In the genomic region with DNA sequence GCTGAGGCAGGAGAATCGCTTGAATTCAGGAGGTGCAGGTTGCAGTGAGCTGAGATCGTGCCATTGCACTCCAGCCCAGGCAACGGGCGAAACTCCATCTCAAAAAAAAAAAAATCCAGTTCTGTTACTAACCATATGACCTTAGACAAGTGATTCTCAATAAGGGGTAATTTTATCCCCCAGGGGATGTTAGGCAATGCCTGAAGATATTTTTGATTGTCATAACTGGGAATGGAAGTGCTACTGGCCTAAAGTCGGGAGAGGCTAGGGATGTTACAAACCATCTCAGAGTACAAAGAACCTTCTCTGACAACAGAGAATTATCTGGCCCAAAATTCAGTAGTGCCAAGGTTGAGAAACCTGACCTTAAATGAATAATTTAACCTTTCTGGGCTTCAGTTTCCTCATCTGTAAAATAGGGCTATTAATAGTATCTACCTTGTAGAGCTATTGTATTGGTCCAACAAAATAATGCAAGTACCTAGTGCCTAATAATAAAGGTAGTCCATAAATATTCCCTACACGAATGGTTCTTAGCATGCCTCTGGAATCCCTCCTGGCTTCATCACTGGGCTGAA, we compare ENCODE assay signal across 17 cellular contexts. TPM values are rescaled to one million over a fixed set of nuclear protein-coding genes. Genes with fewer than 3 reads are reported as not detected.
DNase-seq lines count a peak whose midpoint lies in the region; ATAC-seq and TF ChIP-seq lines count a peak whose summit lies in the region.
"Had no signal": no experiment of that assay in that cellular context is flagged by ENCODE, and none has a peak within 500 bp of the region (broad histone marks: within the 10 kb centered on the region; RNA-seq: fewer than 3 reads in every experiment).

No MANE protein-coding gene starts in this region.

- no peak for DNase-seq in CD4-positive, alpha-beta T cell
- DNase-seq in Panc1 (ENCODE audit: low read depth, low spot score) (no peak), fibroblast of mammary gland (ENCODE audit: low read depth) (peak; percentile 65), smooth muscle cell (lab: John Stamatoyannopoulos, UW; ENCODE audit: unreplicated experiment) (no peak), NCI-H2081 treated with DMSO at 0.1 percent for 48 hours (lab: John Stamatoyannopoulos, UW) (no peak), H7 (no peak), GM10266 (ENCODE audit: extremely low spot score) (no peak), NCI-H748 (lab: John Stamatoyannopoulos, UW; ENCODE audit: unreplicated experiment) (no peak)
- DNase-seq: activated CD8-positive, alpha-beta memory T cell treated with anti-CD3 and anti-CD28 coated beads for 24 hours; AML-193; amygdala; head of caudate nucleus; MG63 had no signal

- peaks cover 19% of the 10 kb centered on the region for H3F3A ChIP-seq in smooth muscle cell (ENCODE audit: low read depth)

- intact Hi-C loops in CD4-positive, alpha-beta T cell (cut with DNase I, micrococcal nuclease) = no loop called here
- intact Hi-C loops in Panc1 (cut with micrococcal nuclease; ENCODE audit: unreplicated experiment) = no loop called here

- peaks cover 4% of the 10 kb centered on the region for H3K36me3 Mint-ChIP-seq in CD4-positive, alpha-beta T cell (ENCODE audit: low read depth)

- no peak for ATAC-seq in CD4-positive, alpha-beta T cell (ENCODE audit: poor library complexity)
- no peak for ATAC-seq in Panc1
- ATAC-seq: right cardiac atrium had no signal

- no peak for TF ChIP-seq CTCF in CD4-positive, alpha-beta T cell (IDR thresholded peaks at IDR 0.05)
- TF ChIP-seq CTCF in Panc1 (IDR thresholded peaks at IDR 0.05) = no peak
- no peak for TF ChIP-seq CTCF in fibroblast of mammary gland (conservative IDR thresholded peaks at IDR 0.05; ENCODE audit: control insufficient read depth, insufficient read depth, low read depth, low read length)
- no peak for TF ChIP-seq CTCF in smooth muscle cell (IDR thresholded peaks at IDR 0.05; ENCODE audit: borderline replicate concordance, insufficient read depth, poor library complexity, severe bottlenecking)
- TF ChIP-seq CTCF in GM10266 (IDR thresholded peaks at IDR 0.05; ENCODE audit: control insufficient read depth, insufficient read depth, low read depth, missing control alignments) = no peak

- H3K36me3 ChIP-seq in Panc1 (ENCODE audit: control insufficient read depth, insufficient read depth, low read length) (no peaks in the 10 kb centered on the region), smooth muscle cell (ENCODE audit: low read depth) (no peaks in the 10 kb centered on the region), H7 (replicated peaks; ENCODE audit: control insufficient read depth, insufficient read depth, low read length) (no peaks in the 10 kb centered on the region)
- H3K36me3 ChIP-seq: MG63 had no signal

- no peak overlapping the region for H3K9ac ChIP-seq in smooth muscle cell (ENCODE audit: low read depth)

- H3K9me3 ChIP-seq in CD4-positive, alpha-beta T cell (ENCODE audit: control insufficient read depth, low read length) = no peaks in the 10 kb centered on the region
- H3K9me3 ChIP-seq in Panc1 (ENCODE audit: control insufficient read depth, insufficient read depth, low read depth, low read length) = no peaks in the 10 kb centered on the region
- no peaks in the 10 kb centered on the region for H3K9me3 ChIP-seq in smooth muscle cell (replicated peaks; ENCODE audit: low read depth)
- H3K9me3 ChIP-seq: MG63 had no signal

- 91% methylated on average over 6 of the region's 6 CpGs for WGBS in smooth muscle cell (ENCODE audit: low lambda C conversion rate)

- peak overlapping the region; percentile 94 for H3K27ac Mint-ChIP-seq in CD4-positive, alpha-beta T cell

- H3K27me3 Mint-ChIP-seq in CD4-positive, alpha-beta T cell = peaks cover 16% of the 10 kb centered on the region

- H3K4me3 ChIP-seq in Panc1 (ENCODE audit: low read depth in 2 of 2, low read length in 2 of 2) (no peak overlapping the region), fibroblast of mammary gland (ENCODE audit: control insufficient read depth, low read depth, low read length) (no peak overlapping the region), smooth muscle cell (no peak overlapping the region), H7 (ENCODE audit: insufficient read depth, low read depth, low read length) (no peak overlapping the region)
- H3K4me3 ChIP-seq: MG63 had no signal

- in situ Hi-C loops in Panc1 (cut with HindIII; ENCODE audit: low pct_unique_long_range_greater_than_20kb, low sequenced_read_pairs) = no loop called here

- no peaks in the 10 kb centered on the region for H3K9me3 Mint-ChIP-seq in CD4-positive, alpha-beta T cell
- H3K9me3 Mint-ChIP-seq: activated T-helper 2 cell treated with anti-CD3 and anti-CD28 coated beads, Interferon-gamma antibody, Interleukin-2, Interleukin-4, amounts not matched to agents 10 μg/mL and 5 μg/mL and 100 μg/mL, durations not matched to agents 14 hours and 24 hours and 36 hours had no signal

- no peaks in the 10 kb centered on the region for H4K20me1 ChIP-seq in smooth muscle cell (ENCODE audit: low read depth)

- H3K4me1 Mint-ChIP-seq in CD4-positive, alpha-beta T cell (ENCODE audit: low read depth) = peaks cover 36% of the 10 kb centered on the region

- H3K79me2 ChIP-seq in smooth muscle cell (ENCODE audit: low read depth) = peaks cover 55% of the 10 kb centered on the region

- H2AFZ ChIP-seq in smooth muscle cell (ENCODE audit: low read depth) = no peak overlapping the region

- BruUV-seq in Panc1 (replicated peaks; lab: Mats Ljungman, UMichigan) = no TSS peak

- peaks cover 7% of the 10 kb centered on the region for H3K27me3 ChIP-seq in CD4-positive, alpha-beta T cell (ENCODE audit: control insufficient read depth, insufficient read depth, low read length)
- no peaks in the 10 kb centered on the region for H3K27me3 ChIP-seq in Panc1 (ENCODE audit: control insufficient read depth, insufficient read depth, low read length)
- no peaks in the 10 kb centered on the region for H3K27me3 ChIP-seq in smooth muscle cell (ENCODE audit: low read depth)
- H3K27me3 ChIP-seq in H7 (ENCODE audit: control insufficient read depth, insufficient read depth, low read length) = no peaks in the 10 kb centered on the region
- H3K27me3 ChIP-seq: MG63 had no signal

- H3K4me2 ChIP-seq in smooth muscle cell = no peak overlapping the region

- H3K4me1 ChIP-seq in Panc1 (ENCODE audit: control insufficient read depth, insufficient read depth, low read length) (peaks cover 56% of the 10 kb centered on the region), smooth muscle cell (ENCODE audit: low read depth) (peaks cover 32% of the 10 kb centered on the region)

- POLR2A ChIA-PET in CD4-positive, alpha-beta T cell (lab: Charles Lee) = no interaction called here
- POLR2A ChIA-PET in Panc1 (lab: Charles Lee) = no interaction called here

- H3K27ac ChIP-seq in CD4-positive, alpha-beta T cell (ENCODE audit: low read depth, low read length) = no peak overlapping the region
- H3K27ac ChIP-seq in Panc1 (ENCODE audit: low read length) (peak overlapping the region; percentile 58; the same call in 1 of the 2 replicates), smooth muscle cell (ENCODE audit: low read depth) (peak overlapping the region; percentile 40)
- H3K27ac ChIP-seq: VCaP had no signal

- peak overlapping the region; percentile 12 for H3K4me3 Mint-ChIP-seq in CD4-positive, alpha-beta T cell

- CTCF ChIA-PET in CD4-positive, alpha-beta T cell (lab: Charles Lee) = no interaction called here
- CTCF ChIA-PET in Panc1 (lab: Charles Lee) = no interaction called here

RNA-seq across cellular contexts. Expression of gene LMNA, which starts 5.8 kb away (rescaled TPM):
- total RNA-seq in CD4-positive, alpha-beta T cell = 100 to 1,000 TPM; 435 to 455 TPM
- total RNA-seq in Panc1 (2021; ENCODE audit: unreplicated experiment) (691 TPM), smooth muscle cell (237 and 256 TPM in 2 replicates)
- polyA plus RNA-seq in Panc1 (2012; ENCODE audit: insufficient read length) = 726 TPM
- polyA plus RNA-seq in smooth muscle cell = 626 and 674 TPM in 2 replicates
- 101 and 119 TPM in 2 replicates for total RNA-seq in H7 (2014; rRNA removed; shearing (Covaris generic))

RNA-seq across cellular contexts. Expression of gene MEX3A, which starts 26.5 kb away (rescaled TPM):
- under 1 TPM; 0.27 to 0.36 TPM for total RNA-seq in CD4-positive, alpha-beta T cell
- total RNA-seq in Panc1 (2021; ENCODE audit: unreplicated experiment) (15.8 TPM), smooth muscle cell (13.5 and 13.8 TPM in 2 replicates)
- polyA plus RNA-seq in Panc1 (2012; ENCODE audit: insufficient read length) = 33.1 TPM
- 10.5 and 11.0 TPM in 2 replicates for polyA plus RNA-seq in smooth muscle cell
- total RNA-seq in H7 (2014; rRNA removed; shearing (Covaris generic)) = 52.7 and 65.2 TPM in 2 replicates

RNA-seq across cellular contexts. Expression of gene SEMA4A, which starts 44.6 kb away (rescaled TPM):
- 10 to 100 TPM in 1 of 2 experiments, 1 to 10 TPM in 1; 9.4 to 10.1 TPM for total RNA-seq in CD4-positive, alpha-beta T cell
- total RNA-seq in Panc1 (2021; ENCODE audit: unreplicated experiment) = 0.21 TPM
- 0.22 TPM for polyA plus RNA-seq in Panc1 (2012; ENCODE audit: insufficient read length)
- 2.1 and 5.0 TPM in 2 replicates for total RNA-seq in smooth muscle cell
- polyA plus RNA-seq in smooth muscle cell = 2.2 and 4.2 TPM in 2 replicates
- 10.3 and 15.8 TPM in 2 replicates for total RNA-seq in H7 (2014; rRNA removed; shearing (Covaris generic))

RNA-seq across cellular contexts. Expression of gene RAB25, which starts 47.8 kb away (rescaled TPM):
- 1 to 10 TPM in 1 of 2 experiments, under 1 TPM in 1; 0.58 to 1.3 TPM for total RNA-seq in CD4-positive, alpha-beta T cell
- not detected for total RNA-seq in Panc1 (2021; ENCODE audit: unreplicated experiment)
- not detected for polyA plus RNA-seq in Panc1 (2012; ENCODE audit: insufficient read length)
- total RNA-seq in smooth muscle cell = 16.8 and 27.1 TPM in 2 replicates
- polyA plus RNA-seq in smooth muscle cell = 8.9 and 53.5 TPM in 2 replicates
- 18.3 and 27.6 TPM in 2 replicates for total RNA-seq in H7 (2014; rRNA removed; shearing (Covaris generic))
- total RNA-seq: mesenteric fat pad, right cardiac atrium had no signal

RNA-seq across cellular contexts. Expression of gene LAMTOR2, which starts 54.2 kb away (rescaled TPM):
- total RNA-seq in CD4-positive, alpha-beta T cell = 1 to 10 TPM; 7.0 to 8.7 TPM
- total RNA-seq in Panc1 (2021; ENCODE audit: unreplicated experiment) = 63.4 TPM
- polyA plus RNA-seq in Panc1 (2012; ENCODE audit: insufficient read length) = 111 TPM
- total RNA-seq in smooth muscle cell = 32.2 and 55.1 TPM in 2 replicates
- 146 and 156 TPM in 2 replicates for polyA plus RNA-seq in smooth muscle cell
- 58.0 and 74.1 TPM in 2 replicates for total RNA-seq in H7 (2014; rRNA removed; shearing (Covaris generic))

Comparison
In these comparisons a context has a peak if more than half of its experiments do, and no peak if none do; other contexts are left out.
1. RNA of gene MEX3A, which starts 26.5 kb away (total RNA-seq): 52.7 to 65.2 TPM in H7, 15.8 TPM in Panc1 (single experiment) and 13.5 to 13.8 TPM in smooth muscle cell; 0.27 to 0.36 TPM in CD4-positive, alpha-beta T cell; every median in the first group is over 10 times any median in the second.